Comparison of ENCODE assay signal across 16 cellular contexts in the genomic region with DNA sequence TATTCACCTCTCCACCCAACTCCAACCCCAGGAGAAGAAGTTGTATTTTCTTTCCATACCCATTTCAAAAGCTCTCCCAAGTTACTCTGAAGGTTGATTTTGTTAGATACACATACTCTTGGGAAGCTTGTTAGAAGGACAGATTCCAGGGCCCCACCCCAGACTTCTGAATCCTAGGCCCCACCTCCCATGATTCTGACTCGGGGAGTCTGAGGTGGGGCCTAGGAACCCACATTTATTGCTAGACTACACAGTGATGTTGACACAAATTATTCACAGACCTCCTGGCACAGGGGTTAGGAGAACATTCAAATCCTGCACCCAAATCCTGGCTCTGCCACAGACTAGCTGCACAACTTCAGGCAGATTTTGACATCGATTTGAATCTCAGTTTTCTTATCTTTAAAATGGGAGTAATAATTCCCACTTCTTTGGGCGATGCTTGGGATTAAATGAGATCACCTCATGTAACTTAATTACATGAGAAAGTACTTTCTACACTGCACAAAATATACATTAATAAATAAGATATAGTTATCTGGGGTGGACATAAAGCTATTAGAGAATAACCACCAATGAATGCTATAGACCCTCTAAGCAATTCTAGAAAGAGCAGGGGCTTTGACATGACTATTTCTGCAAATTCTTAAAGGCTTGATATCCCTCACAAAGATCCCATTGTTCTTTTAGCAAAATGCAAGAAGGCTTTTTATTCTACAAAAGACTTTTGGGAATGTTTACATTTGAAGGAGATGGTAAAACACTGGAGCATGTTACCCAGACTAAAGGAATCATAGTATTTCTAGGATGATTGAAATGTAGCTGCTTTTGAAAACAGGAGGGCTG. TPM values are rescaled to one million over a fixed set of nuclear protein-coding genes. Genes with fewer than 3 reads are reported as not detected.
A peak's percentile ranks its signal among the peaks of the same experiment; 100 is the strongest.
DNase-seq lines count a peak whose midpoint lies in the region; ATAC-seq, FAIRE-seq and TF ChIP-seq lines count a peak whose summit lies in the region.
"Had no signal": no experiment of that assay in that cellular context is flagged by ENCODE, and none has a peak within 500 bp of the region (broad histone marks: within the 10 kb centered on the region; RNA-seq: fewer than 3 reads in every experiment).

No MANE protein-coding gene starts in this region.

- H3K9me3 Mint-ChIP-seq in HFFc6: no peaks in the 10 kb centered on the region
- peaks cover 2% of the 10 kb centered on the region for H3K9me3 Mint-ChIP-seq in glutamatergic neuron (ENCODE audit: unreplicated experiment)
- H3K9me3 Mint-ChIP-seq: type B pancreatic cell had no signal

- H3K27me3 Mint-ChIP-seq in HFFc6 (ENCODE audit: insufficient read depth): peaks cover 5% of the 10 kb centered on the region
- H3K27me3 Mint-ChIP-seq in glutamatergic neuron (ENCODE audit: unreplicated experiment): no peaks in the 10 kb centered on the region
- H3K27me3 Mint-ChIP-seq: type B pancreatic cell had no signal

- H3K9me3 ChIP-seq in endothelial cell of umbilical vein (replicated peaks; ENCODE audit: control insufficient read depth, insufficient read depth, low read length): no peaks in the 10 kb centered on the region
- H3K9me3 ChIP-seq in HepG2 (ENCODE audit: low read length): no peaks in the 10 kb centered on the region
- no peaks in the 10 kb centered on the region for H3K9me3 ChIP-seq in stomach smooth muscle (ENCODE audit: control insufficient read depth in 2 of 2, low read length in 2 of 2)
- no peaks in the 10 kb centered on the region for H3K9me3 ChIP-seq in body of pancreas

- H3K79me2 ChIP-seq in endothelial cell of umbilical vein (ENCODE audit: control insufficient read depth, insufficient read depth, low read length) (peaks cover 84% of the 10 kb centered on the region), HepG2 (ENCODE audit: insufficient read depth, low read length) (peaks cover 100% of the 10 kb centered on the region)

- H3K4me1 Mint-ChIP-seq in HFFc6 (ENCODE audit: low read depth): peaks cover 92% of the 10 kb centered on the region
- H3K4me1 Mint-ChIP-seq in glutamatergic neuron (ENCODE audit: low read depth, unreplicated experiment): peaks cover 25% of the 10 kb centered on the region

- dilution Hi-C loops in endothelial cell of umbilical vein (cut with MboI; ENCODE audit: extremely low pct_ligation_motif_present, low sequenced_read_pairs): no loop called here

- H3K36me3 ChIP-seq in endothelial cell of umbilical vein (ENCODE audit: control insufficient read depth in 2 of 2, extremely low read depth in 1 of 2, insufficient read depth in 2 of 2, low read length in 2 of 2) (peaks cover 3% of the 10 kb centered on the region in 2 experiments), HepG2 (replicated peaks in 1 of 2; ENCODE audit: control insufficient read depth in 1 of 2, insufficient read depth in 2 of 2, low read length in 2 of 2) (peaks cover 2 to 37% of the 10 kb centered on the region in 2 experiments; a peak in 4 of 5 replicates), stomach smooth muscle (ENCODE audit: control insufficient read depth in 2 of 2, insufficient read depth in 2 of 2, low read length in 2 of 2) (peaks cover 0 to 2% of the 10 kb centered on the region in 2 donors), body of pancreas (replicated peaks in 1 of 2; ENCODE audit: insufficient read depth in 1 of 2, low read depth in 2 of 2) (no peaks in the 10 kb centered on the region)

- H3K4me3 Mint-ChIP-seq in HFFc6 (no peak overlapping the region), glutamatergic neuron (ENCODE audit: unreplicated experiment) (no peak overlapping the region)
- H3K4me3 Mint-ChIP-seq: type B pancreatic cell had no signal

- intact Hi-C loops in endothelial cell of umbilical vein (cut with micrococcal nuclease) (no loop called here), HepG2 (cut with micrococcal nuclease; ENCODE audit: unreplicated experiment) (loop anchor here (2.0 kb wide), 1 partner anchor 17 kb away; a partner anchor contains a TSS), body of pancreas (cut with DNase I) (no loop called here)

- H3K9ac ChIP-seq in endothelial cell of umbilical vein (replicated peaks; ENCODE audit: extremely low read depth, insufficient read depth, low read length) (peak overlapping the region; percentile 46), HepG2 (ENCODE audit: insufficient read depth, low read depth, low read length) (no peak overlapping the region; the same call in 1 of the 2 replicates), stomach smooth muscle (ENCODE audit: low read length in 2 of 2) (no peak overlapping the region)

- no peaks in the 10 kb centered on the region for H4K20me1 ChIP-seq in endothelial cell of umbilical vein (replicated peaks; ENCODE audit: control insufficient read depth, extremely low read depth, insufficient read depth, low read length)
- H4K20me1 ChIP-seq in HepG2 (ENCODE audit: insufficient read depth, low read length): peaks cover 97% of the 10 kb centered on the region

- TF ChIP-seq POLR2A in endothelial cell of umbilical vein (IDR thresholded peaks at IDR 0.05; ENCODE audit: low read depth, low read length): no peak
- no peak for TF ChIP-seq POLR2A in HepG2 (IDR thresholded peaks at IDR 0.05; ENCODE audit: insufficient read depth in 1 of 2, low read depth in 2 of 2, low read length in 2 of 2)
- no peak for TF ChIP-seq POLR2A in body of pancreas (IDR thresholded peaks at IDR 0.05)

- TF ChIP-seq EP300 in HepG2 (IDR thresholded peaks at IDR 0.05; ENCODE audit: low read depth in 2 of 2, low read length in 2 of 2) (no peak), HepG2 (CRISPR knock-in tag; IDR thresholded peaks at IDR 0.05; ENCODE audit: borderline replicate concordance) (no peak)

- 92% methylated on average over 3 of the region's 3 CpGs for WGBS in HepG2 (ENCODE audit: low lambda C conversion rate)
- 74 to 79% methylated on average over 3 of the region's 3 CpGs for WGBS in body of pancreas, 2 donors

- H3K4me3 ChIP-seq in endothelial cell of umbilical vein (replicated peaks in 1 of 3; ENCODE audit: insufficient read depth in 1 of 3, low read depth in 1 of 3, low read length in 3 of 3) (no peak overlapping the region), HepG2 (replicated peaks in 1 of 3; ENCODE audit: insufficient read depth in 1 of 3, low read depth in 2 of 3, low read length in 3 of 3) (no peak overlapping the region), stomach smooth muscle (ENCODE audit: low read length in 2 of 2) (no peak overlapping the region), body of pancreas (no peak overlapping the region)

- BruUV-seq in endothelial cell of umbilical vein (replicated peaks; lab: Mats Ljungman, UMichigan) (no TSS peak), HepG2 (replicated peaks; lab: Mats Ljungman, UMichigan) (no TSS peak)

- H3K4me1 ChIP-seq in endothelial cell of umbilical vein (ENCODE audit: control insufficient read depth, extremely low read depth, insufficient read depth, low read length): peaks cover 95% of the 10 kb centered on the region
- H3K4me1 ChIP-seq in HepG2 (ENCODE audit: insufficient read depth, low read length): peaks cover 100% of the 10 kb centered on the region
- H3K4me1 ChIP-seq in stomach smooth muscle (ENCODE audit: control insufficient read depth, insufficient read depth, low read length): peaks cover 60% of the 10 kb centered on the region
- peaks cover 95% of the 10 kb centered on the region for H3K4me1 ChIP-seq in body of pancreas

- in situ Hi-C loops in HepG2 (cut with HindIII; ENCODE audit: extremely low pct_ligation_motif_present, low pct_unique_long_range_greater_than_20kb): no loop called here

- ATAC-seq in HepG2 (no peak), body of pancreas (no peak)

- POLR2A ChIA-PET in endothelial cell of umbilical vein (lab: Charles Lee): interaction anchor here (1.1 to 1.4 kb wide), 2 partner anchors 18 to 20 kb away, joined by 3 to 4 read pairs; a partner anchor contains a TSS
- POLR2A ChIA-PET in HepG2 (lab: Yijun Ruan, JAX): interaction anchor here (1.0 to 2.6 kb wide), 6 partner anchors 13 to 20 kb away, joined by 3 to 7 read pairs (median 6); a partner anchor contains a TSS

- H3K27ac Mint-ChIP-seq in HFFc6 (peak overlapping the region; percentile 60), glutamatergic neuron (ENCODE audit: unreplicated experiment) (no peak overlapping the region)

- H3K36me3 Mint-ChIP-seq in HFFc6 (ENCODE audit: low read depth): peaks cover 67% of the 10 kb centered on the region
- peaks cover 6% of the 10 kb centered on the region for H3K36me3 Mint-ChIP-seq in glutamatergic neuron (ENCODE audit: unreplicated experiment)

- H3K9me1 ChIP-seq in endothelial cell of umbilical vein (replicated peaks; ENCODE audit: control insufficient read depth, extremely low read depth, insufficient read depth, low read length): no peaks in the 10 kb centered on the region

- TF ChIP-seq RAD21 in HepG2 (CRISPR knock-in tag; IDR thresholded peaks at IDR 0.05): no peak

- no peak for TF ChIP-seq CTCF in HFFc6 (IDR thresholded peaks at IDR 0.05)
- no peak for TF ChIP-seq CTCF in endothelial cell of umbilical vein (IDR thresholded peaks at IDR 0.05; ENCODE audit: extremely low read depth in 1 of 2, insufficient read depth in 1 of 2, low read depth in 1 of 2, low read length in 2 of 2)
- TF ChIP-seq CTCF in HepG2 (CRISPR knock-in tag; IDR thresholded peaks at IDR 0.05): no peak
- TF ChIP-seq CTCF in glutamatergic neuron (IDR thresholded peaks at IDR 0.05; ENCODE audit: partially characterized antibody, unreplicated experiment): no peak
- no peak for TF ChIP-seq CTCF in body of pancreas (IDR thresholded peaks at IDR 0.05)

- DNase-seq in HFFc6 (no peak), endothelial cell of umbilical vein (ENCODE audit: low read depth, low spot score) (no peak), HepG2 (ENCODE audit: low spot score) (no peak), kidney tubule cell (ENCODE audit: low spot score) (no peak), glutamatergic neuron (no peak), body of pancreas (no peak)
- DNase-seq in activated CD4-positive, CD25-positive, alpha-beta regulatory T cell treated with anti-CD3 and anti-CD28 coated beads, Interleukin-2, amount 50 U/mL, for 72 hours: no peak
- DNase-seq: activated effector memory CD4-positive, alpha-beta T cell treated with Interleukin-2 at 50 U/mL for 16 hours; Calu3; effector CD4-positive, alpha-beta T cell; GF-D8; NCI-H1436 treated with DMSO at 0.1 percent for 48 hours; OCI-M1 had no signal

- CTCF ChIA-PET in endothelial cell of umbilical vein (lab: Charles Lee) (interaction anchor here (0.7 to 4.8 kb wide), 9 partner anchors 10 to 130 kb away, joined by 3 to 34 read pairs (median 9); no protein-coding TSS in a partner anchor), HepG2 (lab: Yijun Ruan, JAX; ENCODE audit: low intra/inter-chr PET ratio, low total read pairs) (no interaction called here)

- FAIRE-seq in endothelial cell of umbilical vein (lab: Jason Lieb, UNC): no peak
- no peak for FAIRE-seq in HepG2 (lab: Jason Lieb, UNC)

- H3K27me3 ChIP-seq in endothelial cell of umbilical vein (ENCODE audit: control insufficient read depth in 2 of 2, insufficient read depth in 2 of 2, low read length in 2 of 2): no peaks in the 10 kb centered on the region
- no peaks in the 10 kb centered on the region for H3K27me3 ChIP-seq in HepG2 (ENCODE audit: control insufficient read depth in 1 of 2, insufficient read depth in 2 of 2, low read length in 2 of 2)
- H3K27me3 ChIP-seq in stomach smooth muscle (ENCODE audit: control insufficient read depth in 1 of 2, insufficient read depth in 2 of 2, low read length in 2 of 2): no peaks in the 10 kb centered on the region
- no peaks in the 10 kb centered on the region for H3K27me3 ChIP-seq in body of pancreas

- H3K4me2 ChIP-seq in endothelial cell of umbilical vein (ENCODE audit: insufficient read depth, low read length) (peak overlapping the region; percentile 30), HepG2 (ENCODE audit: low read depth, low read length) (peak overlapping the region; percentile 36)

- peak overlapping the region; percentile 79 for H3K27ac ChIP-seq in endothelial cell of umbilical vein (ENCODE audit: insufficient read depth, low read depth, low read length)
- H3K27ac ChIP-seq in HepG2 (ENCODE audit: extremely low read length, insufficient read depth, low read length): peak overlapping the region; percentile 37
- H3K27ac ChIP-seq in stomach smooth muscle (ENCODE audit: low read length): peak overlapping the region; percentile 74
- no peak overlapping the region for H3K27ac ChIP-seq in body of pancreas
- H3K27ac ChIP-seq: VCaP had no signal

- no peak overlapping the region for H2AFZ ChIP-seq in endothelial cell of umbilical vein (ENCODE audit: low read depth, low read length)
- no peak overlapping the region for H2AFZ ChIP-seq in HepG2 (ENCODE audit: low read length)

RNA-seq across cellular contexts. Expression of a gene that starts 18.0 kb away (rescaled TPM):
- 100 to 1,000 TPM in 3 of 6 experiments, 10 to 100 TPM in 3; 78.5 to 138 (median 99.8) TPM for total RNA-seq in HFFc6 (2021; fragmentation: NEBNext Ultra II Directional; extraction: Animal tissue kit (Norgen Biotek cat#: 25700))
- total RNA-seq in endothelial cell of umbilical vein (75.6 and 76.5 TPM in 2 replicates), HepG2 (2016; rRNA removed; fragmentation: Illumina TruSeq; extraction: Trizol) (30.8 and 48.1 TPM in 2 replicates), glutamatergic neuron (ENCODE audit: unreplicated experiment) (12.4 TPM), body of pancreas (10 to 100 TPM; 47.5 to 50.8 TPM)
- polyA plus RNA-seq in endothelial cell of umbilical vein (23.2 and 32.9 TPM in 2 replicates), HepG2 (2011; rRNA removed) (59.0 and 62.9 TPM in 2 replicates)
- 28.8 and 30.4 TPM in 2 replicates for polyA plus RNA-seq in endothelial cell of umbilical vein (2011; cell fraction: cytosol; rRNA removed)
- polyA plus RNA-seq in endothelial cell of umbilical vein (2011; cell fraction: nucleus; rRNA removed): 49.5 and 54.3 TPM in 2 replicates
- polyA plus RNA-seq in endothelial cell of umbilical vein (2012): 57.3 and 67.5 TPM in 2 replicates
- polyA minus RNA-seq in endothelial cell of umbilical vein: 99.8 and 107 TPM in 2 replicates
- 27.8 TPM for polyA minus RNA-seq in endothelial cell of umbilical vein (2011; cell fraction: cytosol; rRNA and poly(A)+ RNA removed)
- 148 and 189 TPM in 2 replicates for polyA minus RNA-seq in endothelial cell of umbilical vein (2011; cell fraction: nucleus; rRNA and poly(A)+ RNA removed)
- 4.0 and 5.0 TPM in 2 replicates for total RNA-seq in HepG2 (2016; cell fraction: cytosol; rRNA removed; fragmentation: Illumina TruSeq; extraction: Trizol; ENCODE audit: low read depth)
- total RNA-seq in HepG2 (2016; cell fraction: insoluble cytoplasmic fraction; rRNA removed; fragmentation: Illumina TruSeq; extraction: Trizol): 27.9 and 48.3 TPM in 2 replicates
- 15.6 and 16.3 TPM in 2 replicates for total RNA-seq in HepG2 (2016; cell fraction: membrane; rRNA removed; fragmentation: Illumina TruSeq; extraction: Trizol)
- total RNA-seq in HepG2 (2016; cell fraction: nucleus; rRNA removed; fragmentation: Illumina TruSeq; extraction: Trizol): 50.3 and 53.0 TPM in 2 replicates
- polyA plus RNA-seq in HepG2 (2011; cell fraction: cytosol; rRNA removed): 44.6 and 63.1 TPM in 2 replicates
- 78.5 and 95.6 TPM in 2 replicates for polyA plus RNA-seq in HepG2 (2011; cell fraction: nucleus; rRNA removed)
- polyA plus RNA-seq in HepG2 (2012): 49.8 and 59.5 TPM in 2 replicates
- polyA plus RNA-seq in HepG2 (2016; cell fraction: cytosol; fragmentation: Illumina TruSeq; extraction: Trizol; ENCODE audit: low read depth): 0.49 and 0.73 TPM in 2 replicates
- 27.4 and 31.9 TPM in 2 replicates for polyA plus RNA-seq in HepG2 (2016; cell fraction: insoluble cytoplasmic fraction; fragmentation: Illumina TruSeq; extraction: Trizol; ENCODE audit: low read depth)
- 4.4 and 4.9 TPM in 2 replicates for polyA plus RNA-seq in HepG2 (2016; cell fraction: membrane; fragmentation: Illumina TruSeq; extraction: Trizol; ENCODE audit: low read depth)
- 32.1 and 37.5 TPM in 2 replicates for polyA plus RNA-seq in HepG2 (2016; cell fraction: nucleus; fragmentation: Illumina TruSeq; extraction: Trizol; ENCODE audit: insufficient read depth, low read depth)
- polyA minus RNA-seq in HepG2 (2011; rRNA and poly(A)+ RNA removed; ENCODE audit: low replicate concordance): 48.4 and 211 TPM in 2 replicates
- 125 and 134 TPM in 2 replicates for polyA minus RNA-seq in HepG2 (2011; cell fraction: cytosol; rRNA and poly(A)+ RNA removed)
- 274 and 278 TPM in 2 replicates for polyA minus RNA-seq in HepG2 (2011; cell fraction: nucleus; rRNA and poly(A)+ RNA removed)

Comparison
In these comparisons a context has a peak if more than half of its experiments do, and no peak if none do; other contexts are left out.
1. H3K27ac ChIP-seq: peak in endothelial cell of umbilical vein (single experiment), HepG2 (single experiment) and stomach smooth muscle (single experiment); none in body of pancreas (0 of 4).